In genomic region chr12:53326460-53327185, GRCh38 we compare ENCODE assay signal across 1 cellular context.
TF ChIP-seq lines count a peak whose summit lies in the region.

No MANE protein-coding gene starts in this region.

TF ChIP-seq in K562, 482 proteins besides CTCF, POLR2A, EP300 and RAD21:
- TF ChIP-seq PRDM10 (IDR thresholded peaks at IDR 0.05; ENCODE audit: partially characterized antibody) (peak; percentile 92), HEY1 (CRISPR knock-in tag; IDR thresholded peaks at IDR 0.05; ENCODE audit: borderline replicate concordance) (no peak), RFX1 (IDR thresholded peaks at IDR 0.05) (peak; percentile 81)
TF ChIP-seq in K562: peak in this region for 2.
